Comparison of ENCODE assay signal across 6 cellular contexts in genomic region chr7:150084724-150085123, GRCh38.
DNase-seq lines count a peak whose midpoint lies in the region; ATAC-seq, FAIRE-seq and TF ChIP-seq lines count a peak whose summit lies in the region.
"Not testable (repeated sequence)": the region's sequence is repeated elsewhere in the genome, so short reads cannot be mapped to it uniquely, and the experiment has no call there.

No MANE protein-coding gene starts in this region.

- H3K27me3 ChIP-seq in HCT116 (ENCODE audit: insufficient read depth, low read length); K562 (ENCODE audit: control insufficient read depth in 2 of 2, insufficient read depth in 2 of 2, low read length in 2 of 2); HepG2 (ENCODE audit: control insufficient read depth in 1 of 2, insufficient read depth in 2 of 2, low read length in 2 of 2): not testable (repeated sequence)

- not testable (repeated sequence) for H3K36me3 Mint-ChIP-seq in endothelial cell (ENCODE audit: low read depth, unreplicated experiment); neural crest cell (ENCODE audit: low read depth)

- not testable (repeated sequence) for H3K27ac ChIP-seq in HCT116 (ENCODE audit: low read depth, low read length); K562 (ENCODE audit: extremely low read depth, low read depth, low read length); HepG2 (ENCODE audit: extremely low read length, insufficient read depth, low read length)

- not testable (repeated sequence) for H3K4me2 ChIP-seq in HCT116 (ENCODE audit: low read length); K562 (ENCODE audit: insufficient read depth, low read length); HepG2 (ENCODE audit: low read depth, low read length)

- TF ChIP-seq EP300 in K562 (IDR thresholded peaks at IDR 0.05; ENCODE audit: low read length); HepG2 (IDR thresholded peaks at IDR 0.05; ENCODE audit: low read depth in 2 of 2, low read length in 2 of 2); HepG2 (CRISPR knock-in tag; IDR thresholded peaks at IDR 0.05; ENCODE audit: borderline replicate concordance): not testable (repeated sequence)

- H3K27me3 Mint-ChIP-seq in endothelial cell (ENCODE audit: unreplicated experiment); neural crest cell (ENCODE audit: low read depth): not testable (repeated sequence)

- not testable (repeated sequence) for H3K9me3 ChIP-seq in HCT116 (ENCODE audit: control insufficient read depth in 1 of 2, insufficient read depth in 1 of 2, low read depth in 1 of 2, low read length in 2 of 2); K562 (replicated peaks; ENCODE audit: control insufficient read depth, insufficient read depth, low read depth, low read length); HepG2 (ENCODE audit: low read length)

- not testable (repeated sequence) for H3K9me3 Mint-ChIP-seq in endothelial cell (ENCODE audit: unreplicated experiment); neural crest cell

- RAD21 ChIA-PET in HCT116 (lab: Charles Lee; ENCODE audit: low non-redundant PET in 1 of 2, low total read pairs in 2 of 2, uncharacterized antibody in 2 of 2, unreplicated experiment in 2 of 2) = not testable (repeated sequence)

- in situ Hi-C loops in K562 (cut with MboI); HepG2 (cut with HindIII; ENCODE audit: extremely low pct_ligation_motif_present, low pct_unique_long_range_greater_than_20kb): not testable (repeated sequence)

- H3K9me1 ChIP-seq in K562 (ENCODE audit: control insufficient read depth, insufficient read depth, low read length) = not testable (repeated sequence)

- H4K20me1 ChIP-seq in HCT116 (ENCODE audit: insufficient read depth); K562 (replicated peaks; ENCODE audit: control insufficient read depth, insufficient read depth, low read length); HepG2 (ENCODE audit: insufficient read depth, low read length): not testable (repeated sequence)

- H3K27ac Mint-ChIP-seq in endothelial cell (ENCODE audit: unreplicated experiment); neural crest cell (ENCODE audit: unreplicated experiment): not testable (repeated sequence)

- not testable (repeated sequence) for H3K4me1 ChIP-seq in HCT116 (ENCODE audit: control insufficient read depth in 1 of 2, insufficient read depth in 2 of 2, low read length in 2 of 2); K562 (replicated peaks in 1 of 2; ENCODE audit: control insufficient read depth in 2 of 2, insufficient read depth in 2 of 2, low read length in 2 of 2); HepG2 (ENCODE audit: insufficient read depth, low read length)

- FAIRE-seq in K562 (lab: Jason Lieb, UNC); HepG2 (lab: Jason Lieb, UNC): not testable (repeated sequence)

- CTCF ChIA-PET in HCT116 (lab: Charles Lee); K562 (lab: Yijun Ruan, JAX; ENCODE audit: low intra/inter-chr PET ratio); HepG2 (lab: Yijun Ruan, JAX; ENCODE audit: low intra/inter-chr PET ratio, low total read pairs): not testable (repeated sequence)

- not testable (repeated sequence) for H3K4me3 ChIP-seq in GM12864 (ENCODE audit: low read depth, low read length); HCT116 (replicated peaks in 1 of 2; ENCODE audit: low read depth in 1 of 2, low read length in 2 of 2); K562; HepG2 (replicated peaks in 1 of 3; ENCODE audit: insufficient read depth in 1 of 3, low read depth in 2 of 3, low read length in 3 of 3)

- TF ChIP-seq RAD21 in HCT116 (IDR thresholded peaks at IDR 0.05; ENCODE audit: low read depth); K562 (CRISPR knock-in tag; conservative IDR thresholded peaks at IDR 0.05 in 1 of 2, IDR thresholded peaks at IDR 0.05 in 1 of 2); HepG2 (CRISPR knock-in tag; IDR thresholded peaks at IDR 0.05): not testable (repeated sequence)

- TF ChIP-seq CTCF in GM12864 (IDR thresholded peaks at IDR 0.05; ENCODE audit: low read depth, low read length, missing control alignments) (peak; percentile 9), endothelial cell (IDR thresholded peaks at IDR 0.05; ENCODE audit: unreplicated experiment) (peak; percentile 29), neural crest cell (conservative IDR thresholded peaks at IDR 0.05) (peak; percentile 34)
- TF ChIP-seq CTCF in HCT116 (IDR thresholded peaks at IDR 0.05 in 2 of 3, conservative IDR thresholded peaks at IDR 0.05 in 1 of 3; ENCODE audit: borderline replicate concordance in 1 of 3, insufficient read depth in 1 of 3, low read depth in 2 of 3, low read length in 2 of 3); K562 (IDR thresholded peaks at IDR 0.05 in 2 of 3, conservative IDR thresholded peaks at IDR 0.05 in 1 of 3; ENCODE audit: insufficient read depth in 2 of 3, low read depth in 1 of 3, low read length in 3 of 3); HepG2 (CRISPR knock-in tag; IDR thresholded peaks at IDR 0.05): not testable (repeated sequence)

- WGBS in K562 (ENCODE audit: insufficient coverage, low coverage, missing lambda C conversion rate) = 3% methylated on average over 4 of the region's 4 CpGs
- WGBS in HepG2 (ENCODE audit: low lambda C conversion rate) = 43% methylated on average over 4 of the region's 4 CpGs

- not testable (repeated sequence) for H3K79me2 ChIP-seq in HCT116 (ENCODE audit: insufficient read depth, low read length); K562 (ENCODE audit: control insufficient read depth, insufficient read depth, low read length); HepG2 (ENCODE audit: insufficient read depth, low read length)

- not testable (repeated sequence) for BruUV-seq in HCT116 (replicated peaks; lab: Mats Ljungman, UMichigan); K562 (replicated peaks; lab: Mats Ljungman, UMichigan); HepG2 (replicated peaks; lab: Mats Ljungman, UMichigan)

- not testable (repeated sequence) for TF ChIP-seq POLR2A in HCT116 (IDR thresholded peaks at IDR 0.05; ENCODE audit: borderline replicate concordance, extremely low read depth, insufficient read depth, insufficient read length); K562 (conservative IDR thresholded peaks at IDR 0.05); HepG2 (IDR thresholded peaks at IDR 0.05; ENCODE audit: insufficient read depth in 1 of 2, low read depth in 2 of 2, low read length in 2 of 2)

- not testable (repeated sequence) for H3K4me1 Mint-ChIP-seq in endothelial cell (ENCODE audit: unreplicated experiment)
- H3K4me1 Mint-ChIP-seq in neural crest cell = peaks cover 11% of the 10 kb centered on the region

- intact Hi-C loops in HCT116 (cut with micrococcal nuclease); K562 (cut with micrococcal nuclease); HepG2 (cut with micrococcal nuclease; ENCODE audit: unreplicated experiment): not testable (repeated sequence)

- H3K9me2 ChIP-seq in HCT116 (ENCODE audit: insufficient read depth) = not testable (repeated sequence)

- not testable (repeated sequence) for H2AFZ ChIP-seq in HCT116 (ENCODE audit: low read depth, low read length, poor library complexity, severe bottlenecking); K562 (ENCODE audit: low read depth, low read length); HepG2 (ENCODE audit: low read length)

- H3K4me3 Mint-ChIP-seq in endothelial cell (ENCODE audit: unreplicated experiment); neural crest cell: not testable (repeated sequence)

- not testable (repeated sequence) for H3K36me3 ChIP-seq in HCT116 (ENCODE audit: control insufficient read depth in 1 of 2, insufficient read depth in 2 of 2, low read length in 2 of 2); K562 (ENCODE audit: control insufficient read depth, insufficient read depth, low read length); HepG2 (replicated peaks in 1 of 2; ENCODE audit: control insufficient read depth in 1 of 2, insufficient read depth in 2 of 2, low read length in 2 of 2)

- ATAC-seq in HCT116 (peak; percentile 63), K562 (peak; percentile 83), HepG2 (peak; percentile 61; the same call in 2 of the 3 replicates)

- POLR2A ChIA-PET in HCT116 (lab: Charles Lee); HepG2 (lab: Yijun Ruan, JAX): not testable (repeated sequence)
- POLR2A ChIA-PET in K562 (lab: Yijun Ruan, JAX) = interaction anchor here (0.7 kb wide), 1 partner anchor 28 kb away, joined by 4 read pairs; no protein-coding TSS in a partner anchor

- DNase-seq in GM12864 (ENCODE audit: low read depth); HCT116 (ENCODE audit: low read depth, low spot score); K562 (ENCODE audit: extremely low read depth in 1 of 4, low spot score in 3 of 4); endothelial cell (ENCODE audit: low spot score); HepG2 (ENCODE audit: low spot score); neural crest cell (ENCODE audit: low read depth, low spot score): not testable (repeated sequence)

- not testable (repeated sequence) for H3K9ac ChIP-seq in HCT116 (ENCODE audit: low read length); K562 (ENCODE audit: insufficient read depth in 1 of 2, low read depth in 2 of 2, low read length in 2 of 2); HepG2 (ENCODE audit: insufficient read depth, low read depth, low read length)
